ENCODE assay signal across 11 cellular contexts in genomic region chrX:38052096-38052495, GRCh38. TPM values are rescaled to one million over a fixed set of nuclear protein-coding genes. Genes with fewer than 3 reads are reported as not detected.
DNase-seq lines count a peak whose midpoint lies in the region; ATAC-seq, FAIRE-seq and TF ChIP-seq lines count a peak whose summit lies in the region.
"Had no signal": no experiment of that assay in that cellular context is flagged by ENCODE, and none has a peak within 500 bp of the region (broad histone marks: within the 10 kb centered on the region; RNA-seq: fewer than 3 reads in every experiment).

No MANE protein-coding gene starts in this region.

- H3K4me1 Mint-ChIP-seq in astrocyte (ENCODE audit: low read depth, unreplicated experiment), result peaks cover 22% of the 10 kb centered on the region

- H4K20me1 ChIP-seq in IMR-90 (ENCODE audit: insufficient read depth, low read length) (no peaks in the 10 kb centered on the region), astrocyte (ENCODE audit: insufficient read depth, low read length) (no peaks in the 10 kb centered on the region)

- H3K27me3 Mint-ChIP-seq in astrocyte (ENCODE audit: low read depth, unreplicated experiment), result no peaks in the 10 kb centered on the region

- dilution Hi-C loops in IMR-90 (cut with HindIII; ENCODE audit: low sequenced_read_pairs, unreplicated experiment), result no loop called here

- peak overlapping the region; percentile 92 for H3K27ac Mint-ChIP-seq in astrocyte (ENCODE audit: unreplicated experiment)
- H3K27ac Mint-ChIP-seq: nephron progenitor cell had no signal

- ATAC-seq in IMR-90 (ENCODE audit: low read depth) (peak; percentile 86), HG02759 (IDR thresholded peaks at IDR 0.05; ENCODE audit: unreplicated experiment) (no peak)

- TF ChIP-seq POLR2A in IMR-90 (IDR thresholded peaks at IDR 0.05; ENCODE audit: low read depth, low read length), result no peak

- no peak overlapping the region for H2BK5ac ChIP-seq in IMR-90 (ENCODE audit: low read depth, low read length, poor library complexity, severe bottlenecking)

- H2AK5ac ChIP-seq in IMR-90 (ENCODE audit: low read depth, low read length), result no peak overlapping the region

- H3K4me3 Mint-ChIP-seq in astrocyte (ENCODE audit: unreplicated experiment), result no peak overlapping the region
- H3K4me3 Mint-ChIP-seq: nephron progenitor cell had no signal

- WGBS in IMR-90 (ENCODE audit: extremely low coverage in 2 of 2, insufficient read length in 1 of 2), 2 experiments, result no CpG with 5 or more reads among the region's 1 CpG

- no peak overlapping the region for H3K4ac ChIP-seq in IMR-90 (ENCODE audit: low read depth, low read length)

- H2BK20ac ChIP-seq in IMR-90 (ENCODE audit: low read depth, low read length), result no peak overlapping the region

- H3K4me3 ChIP-seq in IMR-90 (ENCODE audit: insufficient read depth, low read depth, low read length), result no peak overlapping the region
- H3K4me3 ChIP-seq in astrocyte (ENCODE audit: insufficient read depth, low read depth, low read length), result no peak overlapping the region

- no peaks in the 10 kb centered on the region for H3K36me3 ChIP-seq in IMR-90 (ENCODE audit: control insufficient read depth, insufficient read depth, low read length)
- no peaks in the 10 kb centered on the region for H3K36me3 ChIP-seq in astrocyte (ENCODE audit: insufficient read depth, low read length)

- H3K4me1 ChIP-seq in IMR-90 (ENCODE audit: control insufficient read depth, insufficient read depth, low read length) (peaks cover 2% of the 10 kb centered on the region; the same call in 1 of the 2 replicates), astrocyte (ENCODE audit: insufficient read depth, low read length) (peaks cover 12% of the 10 kb centered on the region)

- H3K79me2 ChIP-seq in astrocyte (ENCODE audit: insufficient read depth, low read length), result no peaks in the 10 kb centered on the region

- H3K36me3 Mint-ChIP-seq in astrocyte (ENCODE audit: low read depth, unreplicated experiment), result no peaks in the 10 kb centered on the region

- no peak overlapping the region for H3K56ac ChIP-seq in IMR-90 (ENCODE audit: extremely low read depth, insufficient read depth, low read length)

- in situ Hi-C loops in IMR-90 (cut with MboI; ENCODE audit: low sequenced_read_pairs), result no loop called here

- no peak overlapping the region for H2AK9ac ChIP-seq in IMR-90 (replicated peaks; ENCODE audit: low read depth, low read length, poor library complexity)

- FAIRE-seq in astrocyte (lab: Jason Lieb, UNC), result peak; percentile 96

- DNase-seq in Daoy (ENCODE audit: low read depth), result peak; percentile 79
- peak; percentile 92 for DNase-seq in IMR-90
- peak; percentile 96 for DNase-seq in astrocyte (ENCODE audit: low read depth)
- peak; percentile 81 for DNase-seq in kidney tubule cell (ENCODE audit: low spot score)
- no peak for DNase-seq in activated CD4-positive, alpha-beta T cell treated with anti-CD3 and anti-CD28 coated beads for 4 hours
- no peak for DNase-seq in epidermal melanocyte (ENCODE audit: insufficient read length, low spot score)
- DNase-seq: cerebellar nuclear complex, GF-D8, NCI-H2081 treated with DMSO at 0.1 percent for 48 hours, nephron progenitor cell had no signal

- no peak overlapping the region for H4K5ac ChIP-seq in IMR-90 (ENCODE audit: low read depth, low read length)

- H2BK15ac ChIP-seq in IMR-90 (ENCODE audit: low read depth, low read length), result no peak overlapping the region

- H3K27ac ChIP-seq in IMR-90 (ENCODE audit: insufficient read depth, low read length), result no peak overlapping the region
- H3K27ac ChIP-seq in astrocyte (ENCODE audit: low read depth, low read length), result peak overlapping the region; percentile 53

- H3K14ac ChIP-seq in IMR-90 (replicated peaks; ENCODE audit: low read depth, low read length), result no peak overlapping the region

- H3K9me3 ChIP-seq in IMR-90 (ENCODE audit: control insufficient read depth, insufficient read depth, low read length) (0 out of 2 replicates have a peak, but pooled peaks cover 2% of the 10 kb centered on the region), astrocyte (ENCODE audit: insufficient read depth, low read depth, low read length) (no peaks in the 10 kb centered on the region)

- H2AFZ ChIP-seq in IMR-90 (replicated peaks; ENCODE audit: low read length, poor library complexity) (no peak overlapping the region), astrocyte (ENCODE audit: low read depth, low read length) (no peak overlapping the region)

- H4K91ac ChIP-seq in IMR-90 (ENCODE audit: insufficient read depth, low read depth, low read length), result no peak overlapping the region

- H3K9me1 ChIP-seq in IMR-90 (ENCODE audit: insufficient read depth, low read length), result 0 out of 2 replicates have a peak, but pooled peaks cover 4% of the 10 kb centered on the region

- no peak overlapping the region for H2BK120ac ChIP-seq in IMR-90 (ENCODE audit: low read depth, low read length)

- intact Hi-C loops in IMR-90 (cut with micrococcal nuclease), result no loop called here

- no peak overlapping the region for H3K9ac ChIP-seq in IMR-90 (ENCODE audit: low read depth, low read length)
- H3K9ac ChIP-seq in astrocyte (ENCODE audit: low read length), result peak overlapping the region; percentile 21

- CTCF ChIA-PET in IMR-90 (lab: Yijun Ruan, JAX), result interaction anchor here (1.0 kb wide), 1 partner anchor 227 kb away, joined by 3 read pairs; no protein-coding TSS in a partner anchor

- TF ChIP-seq CTCF in IMR-90 (conservative IDR thresholded peaks at IDR 0.05; ENCODE audit: low read depth, low read length), result no peak
- no peak for TF ChIP-seq CTCF in astrocyte (IDR thresholded peaks at IDR 0.05; ENCODE audit: insufficient read depth, low read depth, low read length)

- H4K8ac ChIP-seq in IMR-90 (ENCODE audit: low read depth in 2 of 2, low read length in 2 of 2), result no peak overlapping the region

- POLR2A ChIA-PET in IMR-90 (lab: Charles Lee; ENCODE audit: unreplicated experiment), result no interaction called here

- no peaks in the 10 kb centered on the region for H3K9me3 Mint-ChIP-seq in astrocyte (ENCODE audit: unreplicated experiment)

- TF ChIP-seq RAD21 in IMR-90 (IDR thresholded peaks at IDR 0.05; ENCODE audit: low read length), result no peak

- H3K27me3 ChIP-seq in IMR-90 (ENCODE audit: control insufficient read depth, insufficient read depth, low read length), result no peaks in the 10 kb centered on the region
- no peaks in the 10 kb centered on the region for H3K27me3 ChIP-seq in astrocyte (ENCODE audit: insufficient read depth, low read length)

- H3K4me2 ChIP-seq in IMR-90 (ENCODE audit: low read depth, low read length) (no peak overlapping the region), astrocyte (ENCODE audit: low read length) (peak overlapping the region; percentile 33)

- H3K23ac ChIP-seq in IMR-90 (ENCODE audit: low read depth, low read length), result no peak overlapping the region

- no TSS peak for BruUV-seq in IMR-90 (replicated peaks; lab: Mats Ljungman, UMichigan)

- no peaks in the 10 kb centered on the region for H3K79me1 ChIP-seq in IMR-90 (ENCODE audit: low read depth in 1 of 2, low read length in 2 of 2)

- no peak overlapping the region for H3K18ac ChIP-seq in IMR-90 (ENCODE audit: low read depth, low read length)

TF ChIP-seq in IMR-90, 13 proteins besides CTCF, POLR2A, EP300 and RAD21:
- TF ChIP-seq RCOR1 (IDR thresholded peaks at IDR 0.05; ENCODE audit: insufficient replicate concordance, low read length) (no peak), NFE2L2 (IDR thresholded peaks at IDR 0.05; ENCODE audit: low read depth, low read length) (peak; percentile 35; the same call in 1 of the 2 replicates), MAZ (IDR thresholded peaks at IDR 0.05; ENCODE audit: borderline replicate concordance, low read depth, low read length) (no peak), MAFK (IDR thresholded peaks at IDR 0.05; ENCODE audit: low read depth, low read length) (peak; percentile 60; the same call in 1 of the 2 replicates), ELK1 (IDR thresholded peaks at IDR 0.05; ENCODE audit: borderline replicate concordance, low read depth, low read length) (no peak), MXI1 (IDR thresholded peaks at IDR 0.05; ENCODE audit: borderline replicate concordance, low read depth, low read length) (no peak), SMC3 (IDR thresholded peaks at IDR 0.05; ENCODE audit: low read depth, low read length) (no peak), CEBPB (IDR thresholded peaks at IDR 0.05; ENCODE audit: low read depth, low read length) (peak; percentile 94), RFX5 (IDR thresholded peaks at IDR 0.05; ENCODE audit: low read depth, low read length) (no peak), BHLHE40 (IDR thresholded peaks at IDR 0.05; ENCODE audit: low read depth, low read length) (no peak), FOS (IDR thresholded peaks at IDR 0.05; ENCODE audit: low read depth, low read length) (peak; percentile 70), USF2 (IDR thresholded peaks at IDR 0.05; ENCODE audit: low read depth, low read length) (no peak), CHD1 (IDR thresholded peaks at IDR 0.05; ENCODE audit: low read depth, low read length) (no peak)

RNA-seq across cellular contexts. Expression of gene SYTL5, which starts 45.7 kb away (rescaled TPM):
- 0.24 and 0.29 TPM in 2 replicates for total RNA-seq in Daoy (2014; rRNA removed; shearing (Covaris generic))
- 0.54 and 0.56 TPM in 2 replicates for total RNA-seq in IMR-90 (2012; rRNA removed)
- 0.17 and 0.19 TPM in 2 replicates for polyA plus RNA-seq in IMR-90 (2012; rRNA removed)
- 0.06 and 0.09 TPM in 2 replicates for polyA plus RNA-seq in IMR-90 (2012; cell fraction: cytosol; rRNA removed)
- polyA plus RNA-seq in IMR-90 (2012; cell fraction: nucleus; rRNA removed; ENCODE audit: low replicate concordance), result 0.08 and 0.57 TPM in 2 replicates
- 8.4 TPM in 2 replicates for total RNA-seq in astrocyte

Comparison
In these comparisons a context has a peak if more than half of its experiments do, and no peak if none do; other contexts are left out.
1. DNase-seq: peak in Daoy (single experiment), IMR-90 (single experiment), astrocyte (single experiment) and kidney tubule cell (single experiment); none in activated CD4-positive, alpha-beta T cell treated with anti-CD3 and anti-CD28 coated beads for 4 hours (0 of 2) and epidermal melanocyte (single experiment).